ENCODE assay signal across 1 cellular context in genomic region chr16:2799852-2800226, GRCh38.
TF ChIP-seq lines count a peak whose summit lies in the region.

No MANE protein-coding gene starts in this region.

TF ChIP-seq in HEK293, 187 proteins besides CTCF, POLR2A, EP300 and RAD21 (continued from another document):
- TF ChIP-seq ZNF518A (tag by site-specific recombination; conservative IDR thresholded peaks at IDR 0.05; ENCODE audit: low read depth), result peak; percentile 51; the same call in 1 of the 2 replicates
- TF ChIP-seq ZNF548 (tag by site-specific recombination; IDR thresholded peaks at IDR 0.05), result no peak
- no peak for TF ChIP-seq ZBTB49 (tag by site-specific recombination; IDR thresholded peaks at IDR 0.05; ENCODE audit: low read depth)
- no peak for TF ChIP-seq SP3 (tag by site-specific recombination; IDR thresholded peaks at IDR 0.05)
- TF ChIP-seq ZNF791 (tag by site-specific recombination; IDR thresholded peaks at IDR 0.05), result no peak
- TF ChIP-seq ZNF140 (tag by site-specific recombination; IDR thresholded peaks at IDR 0.05), result no peak
- TF ChIP-seq ZNF169 (tag by site-specific recombination; IDR thresholded peaks at IDR 0.05), result no peak
- no peak for TF ChIP-seq ZBTB11 (tag by site-specific recombination; conservative IDR thresholded peaks at IDR 0.05; ENCODE audit: low read depth)
- no peak for TF ChIP-seq ZNF354C (tag by site-specific recombination; IDR thresholded peaks at IDR 0.05; ENCODE audit: borderline replicate concordance, low read depth)
- TF ChIP-seq SCRT2 (tag by site-specific recombination; IDR thresholded peaks at IDR 0.05), result peak; percentile 48; the same call in 1 of the 2 replicates
- no peak for TF ChIP-seq ZNF777 (tag by site-specific recombination; IDR thresholded peaks at IDR 0.05; ENCODE audit: borderline replicate concordance)
- TF ChIP-seq ZSCAN23 (tag by site-specific recombination; IDR thresholded peaks at IDR 0.05), result peak; percentile 87
- TF ChIP-seq ZNF184 (tag by site-specific recombination; IDR thresholded peaks at IDR 0.05), result peak; percentile 88
- no peak for TF ChIP-seq ZNF404 (tag by site-specific recombination; IDR thresholded peaks at IDR 0.05)
- peak; percentile 38; the same call in 1 of the 2 replicates for TF ChIP-seq ZSCAN30 (tag by site-specific recombination; IDR thresholded peaks at IDR 0.05)
- TF ChIP-seq ZNF138 (tag by site-specific recombination; IDR thresholded peaks at IDR 0.05; ENCODE audit: borderline replicate concordance), result no peak
- no peak for TF ChIP-seq ZNF423 (tag by site-specific recombination; IDR thresholded peaks at IDR 0.05)
- TF ChIP-seq ZNF624 (tag by site-specific recombination; IDR thresholded peaks at IDR 0.05), result no peak
- TF ChIP-seq ZNF768 (tag by site-specific recombination; IDR thresholded peaks at IDR 0.05), result no peak
- TF ChIP-seq SETDB1 (IDR thresholded peaks at IDR 0.05; ENCODE audit: insufficient read length, low read length), result no peak
- no peak for TF ChIP-seq ZBTB7A (tag by site-specific recombination; IDR thresholded peaks at IDR 0.05; ENCODE audit: low read depth)
